ENCODE assay signal across 20 cellular contexts in the genomic region with DNA sequence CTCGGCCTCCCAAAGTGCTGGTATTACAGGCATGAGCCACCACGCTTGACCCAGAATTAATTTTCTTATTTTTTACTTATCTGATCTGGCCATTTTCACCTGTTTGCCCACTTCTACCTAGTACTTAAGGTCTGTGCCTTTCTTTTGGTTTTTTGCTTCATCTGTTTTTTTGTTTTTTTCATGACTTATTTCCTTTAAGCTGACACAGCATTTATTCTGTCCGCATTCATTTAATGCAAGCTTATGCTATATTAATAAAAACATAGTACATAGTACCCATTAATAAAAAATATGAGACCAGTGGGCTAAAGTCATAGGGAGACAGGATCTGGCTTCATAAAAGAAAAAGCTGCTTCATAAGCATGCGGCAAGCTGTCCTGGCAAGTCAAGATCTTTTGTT.
DNase-seq lines count a peak whose midpoint lies in the region; ATAC-seq, FAIRE-seq and TF ChIP-seq lines count a peak whose summit lies in the region.
"Had no signal": no experiment of that assay in that cellular context is flagged by ENCODE, and none has a peak within 500 bp of the region (broad histone marks: within the 10 kb centered on the region; RNA-seq: fewer than 3 reads in every experiment).

No MANE protein-coding gene starts in this region.

- H2BK20ac ChIP-seq in IMR-90 (ENCODE audit: low read depth, low read length) (no peak overlapping the region), H1 (ENCODE audit: low read length) (no peak overlapping the region)

- CTCF ChIA-PET in HepG2 (lab: Yijun Ruan, JAX; ENCODE audit: low intra/inter-chr PET ratio, low total read pairs) (no interaction called here), IMR-90 (lab: Yijun Ruan, JAX) (no interaction called here), H1 (lab: Charles Lee; ENCODE audit: partially characterized antibody) (interaction anchor here (1.8 kb wide), 1 partner anchor 56 kb away, joined by 5 read pairs; no protein-coding TSS in a partner anchor)

- no peak for TF ChIP-seq CTCF in HepG2 (CRISPR knock-in tag; IDR thresholded peaks at IDR 0.05)
- no peak for TF ChIP-seq CTCF in right lobe of liver (IDR thresholded peaks at IDR 0.05)
- no peak for TF ChIP-seq CTCF in IMR-90 (conservative IDR thresholded peaks at IDR 0.05; ENCODE audit: low read depth, low read length)
- no peak for TF ChIP-seq CTCF in H1 (IDR thresholded peaks at IDR 0.05; ENCODE audit: control extremely low read depth in 1 of 3, insufficient read depth in 1 of 3, low read depth in 1 of 3, low read length in 3 of 3)

- H3K4ac ChIP-seq in IMR-90 (ENCODE audit: low read depth, low read length) (no peak overlapping the region), H1 (replicated peaks; ENCODE audit: insufficient read length, low read depth, low read length) (no peak overlapping the region)

- H2BK12ac ChIP-seq in H1 (ENCODE audit: low read depth, low read length), result no peak overlapping the region

- no peak overlapping the region for H2AFZ ChIP-seq in HepG2 (ENCODE audit: low read length)
- H2AFZ ChIP-seq in IMR-90 (replicated peaks; ENCODE audit: low read length, poor library complexity), result no peak overlapping the region
- no peak overlapping the region for H2AFZ ChIP-seq in H1 (ENCODE audit: low read length)
- H2AFZ ChIP-seq: GM23338 had no signal

- no peak overlapping the region for H2AK9ac ChIP-seq in IMR-90 (replicated peaks; ENCODE audit: low read depth, low read length, poor library complexity)

- H4K20me1 ChIP-seq in HepG2 (ENCODE audit: insufficient read depth, low read length) (no peaks in the 10 kb centered on the region), IMR-90 (ENCODE audit: insufficient read depth, low read length) (peaks cover 8% of the 10 kb centered on the region; the same call in 1 of the 2 replicates), H1 (replicated peaks in 1 of 2; ENCODE audit: control insufficient read depth in 1 of 2, insufficient read depth in 2 of 2, low read length in 2 of 2) (no peaks in the 10 kb centered on the region)
- H4K20me1 ChIP-seq: BLaER1 had no signal

- in situ Hi-C loops in HepG2 (cut with HindIII; ENCODE audit: extremely low pct_ligation_motif_present, low pct_unique_long_range_greater_than_20kb), result no loop called here
- in situ Hi-C loops in IMR-90 (cut with MboI; ENCODE audit: low sequenced_read_pairs), result no loop called here

- ATAC-seq in HepG2, result no peak
- ATAC-seq in right lobe of liver, result no peak
- ATAC-seq in IMR-90 (ENCODE audit: low read depth), result no peak
- ATAC-seq in GM21423 (IDR thresholded peaks at IDR 0.05; ENCODE audit: unreplicated experiment), result no peak
- ATAC-seq: CD8-positive, alpha-beta T cell; GM12878; GM23338 had no signal

- H3K27ac ChIP-seq in HepG2 (ENCODE audit: extremely low read length, insufficient read depth, low read length) (no peak overlapping the region), right lobe of liver (no peak overlapping the region), IMR-90 (ENCODE audit: insufficient read depth, low read length) (no peak overlapping the region), H1 (ENCODE audit: low read depth, low read length) (no peak overlapping the region)
- H3K27ac ChIP-seq: BLaER1, C4-2B had no signal

- H3K4me1 ChIP-seq in HepG2 (ENCODE audit: insufficient read depth, low read length) (peaks cover 14% of the 10 kb centered on the region), right lobe of liver (no peaks in the 10 kb centered on the region), IMR-90 (ENCODE audit: control insufficient read depth, insufficient read depth, low read length) (no peaks in the 10 kb centered on the region; the same call in 1 of the 2 replicates), H1 (replicated peaks in 1 of 4; ENCODE audit: control insufficient read depth in 3 of 4, insufficient read depth in 4 of 4, low read length in 3 of 4) (peaks cover 0 to 2% (median 0%) of the 10 kb centered on the region in 4 experiments; a peak in 1 of 7 replicates)
- H3K4me1 ChIP-seq: BLaER1, Caco-2, HAP-1 had no signal

- FAIRE-seq in HepG2 (lab: Jason Lieb, UNC), result no peak
- FAIRE-seq in H1 (lab: Jason Lieb, UNC), result no peak
- FAIRE-seq: GM12878, GM19239, H54 had no signal

- H3K4me3 ChIP-seq in HepG2 (replicated peaks in 1 of 3; ENCODE audit: insufficient read depth in 1 of 3, low read depth in 2 of 3, low read length in 3 of 3) (no peak overlapping the region), right lobe of liver (no peak overlapping the region), IMR-90 (ENCODE audit: insufficient read depth, low read depth, low read length) (no peak overlapping the region), H1 (ENCODE audit: extremely low read depth in 1 of 4, insufficient read depth in 2 of 4, low read depth in 3 of 4, low read length in 4 of 4) (no peak overlapping the region)
- H3K4me3 ChIP-seq: BLaER1, GM12878, GM23338, HAP-1 had no signal

- H3K36me3 ChIP-seq in HepG2 (replicated peaks in 1 of 2; ENCODE audit: control insufficient read depth in 1 of 2, insufficient read depth in 2 of 2, low read length in 2 of 2), result peaks cover 10 to 25% of the 10 kb centered on the region in 2 experiments
- H3K36me3 ChIP-seq in right lobe of liver, result peaks cover 0 to 27% (median 6%) of the 10 kb centered on the region in 4 donors
- H3K36me3 ChIP-seq in IMR-90 (ENCODE audit: control insufficient read depth, insufficient read depth, low read length), result peaks cover 44% of the 10 kb centered on the region
- no peaks in the 10 kb centered on the region for H3K36me3 ChIP-seq in H1 (ENCODE audit: control insufficient read depth in 2 of 4, insufficient read depth in 4 of 4, low read length in 3 of 4)

- dilution Hi-C loops in IMR-90 (cut with HindIII; ENCODE audit: low sequenced_read_pairs, unreplicated experiment), result no loop called here

- POLR2A ChIA-PET in HepG2 (lab: Yijun Ruan, JAX), result no interaction called here
- POLR2A ChIA-PET in IMR-90 (lab: Charles Lee; ENCODE audit: unreplicated experiment), result no interaction called here
- POLR2A ChIA-PET in H1 (lab: Charles Lee; ENCODE audit: partially characterized antibody), result no interaction called here

- H3K56ac ChIP-seq in IMR-90 (ENCODE audit: extremely low read depth, insufficient read depth, low read length) (no peak overlapping the region), H1 (replicated peaks; ENCODE audit: insufficient read length, low read depth, low read length) (no peak overlapping the region)

- 97% methylated on average over 4 of the region's 4 CpGs for WGBS in HepG2 (ENCODE audit: low lambda C conversion rate)
- WGBS in right lobe of liver (ENCODE audit: insufficient coverage, low coverage, low lambda C conversion rate, missing lambda C conversion rate), result 98% methylated on average over 4 of the region's 4 CpGs
- WGBS in IMR-90 (ENCODE audit: extremely low coverage in 2 of 2, insufficient read length in 1 of 2), 2 experiments, result 100% methylated on average over 2 of the region's 4 CpGs; no CpG with 5 or more reads in 1 of the 2 experiments
- 93% methylated on average over 4 of the region's 4 CpGs; no CpG with 5 or more reads in 1 of the 2 experiments for WGBS in H1 (ENCODE audit: extremely low coverage in 1 of 2, insufficient coverage in 1 of 2, insufficient read length in 1 of 2, insufficient replicate concordance in 2 of 2, low coverage in 1 of 2, low lambda C conversion rate in 2 of 2, missing lambda C conversion rate in 1 of 2), 2 experiments

- H4K5ac ChIP-seq in IMR-90 (ENCODE audit: low read depth, low read length), result no peak overlapping the region
- no peak overlapping the region for H4K5ac ChIP-seq in H1 (ENCODE audit: insufficient read length, low read depth, low read length)

- H3K14ac ChIP-seq in IMR-90 (replicated peaks; ENCODE audit: low read depth, low read length), result no peak overlapping the region
- no peak overlapping the region for H3K14ac ChIP-seq in H1 (ENCODE audit: insufficient read length)

- TF ChIP-seq RAD21 in HepG2 (CRISPR knock-in tag; IDR thresholded peaks at IDR 0.05) (no peak), IMR-90 (IDR thresholded peaks at IDR 0.05; ENCODE audit: low read length) (no peak), H1 (IDR thresholded peaks at IDR 0.05 in 1 of 2, conservative IDR thresholded peaks at IDR 0.05 in 1 of 2; ENCODE audit: low read depth in 2 of 2, low read length in 2 of 2) (no peak)

- no peak for TF ChIP-seq POLR2A in HepG2 (IDR thresholded peaks at IDR 0.05; ENCODE audit: insufficient read depth in 1 of 2, low read depth in 2 of 2, low read length in 2 of 2)
- no peak for TF ChIP-seq POLR2A in right lobe of liver (IDR thresholded peaks at IDR 0.05)
- no peak for TF ChIP-seq POLR2A in IMR-90 (IDR thresholded peaks at IDR 0.05; ENCODE audit: low read depth, low read length)
- no peak for TF ChIP-seq POLR2A in H1 (IDR thresholded peaks at IDR 0.05; ENCODE audit: control extremely low read depth in 1 of 2, low read depth in 2 of 2, low read length in 2 of 2)

- H3K79me2 ChIP-seq in HepG2 (ENCODE audit: insufficient read depth, low read length), result no peaks in the 10 kb centered on the region
- no peaks in the 10 kb centered on the region for H3K79me2 ChIP-seq in H1 (ENCODE audit: control insufficient read depth in 1 of 2, insufficient read depth in 2 of 2, low read length in 2 of 2)

- TF ChIP-seq EP300 in HepG2 (IDR thresholded peaks at IDR 0.05; ENCODE audit: low read depth in 2 of 2, low read length in 2 of 2) (no peak), HepG2 (CRISPR knock-in tag; IDR thresholded peaks at IDR 0.05; ENCODE audit: borderline replicate concordance) (no peak), H1 (IDR thresholded peaks at IDR 0.05; ENCODE audit: borderline replicate concordance in 1 of 2, low read depth in 2 of 2, low read length in 2 of 2) (no peak)

- intact Hi-C loops in HepG2 (cut with micrococcal nuclease; ENCODE audit: unreplicated experiment) (no loop called here), right lobe of liver (cut with DNase I) (no loop called here), IMR-90 (cut with micrococcal nuclease) (no loop called here)

- no peaks in the 10 kb centered on the region for H3K9me3 ChIP-seq in HepG2 (ENCODE audit: low read length)
- no peaks in the 10 kb centered on the region for H3K9me3 ChIP-seq in right lobe of liver
- no peaks in the 10 kb centered on the region for H3K9me3 ChIP-seq in IMR-90 (ENCODE audit: control insufficient read depth, insufficient read depth, low read length)
- H3K9me3 ChIP-seq in H1 (ENCODE audit: insufficient read depth in 2 of 2, low read depth in 1 of 2, low read length in 1 of 2), result no peaks in the 10 kb centered on the region
- H3K9me3 ChIP-seq: BLaER1, Caco-2, HAP-1 had no signal

- H3K23me2 ChIP-seq in H1 (ENCODE audit: low read depth, low read length), result no peaks in the 10 kb centered on the region

- no peak overlapping the region for H2BK5ac ChIP-seq in IMR-90 (ENCODE audit: low read depth, low read length, poor library complexity, severe bottlenecking)
- H2BK5ac ChIP-seq in H1 (ENCODE audit: low read depth, low read length), result no peak overlapping the region

- H2BK120ac ChIP-seq in IMR-90 (ENCODE audit: low read depth, low read length) (no peak overlapping the region), H1 (replicated peaks; ENCODE audit: low read depth, low read length) (no peak overlapping the region)

- no peak overlapping the region for H3K23ac ChIP-seq in IMR-90 (ENCODE audit: low read depth, low read length)
- H3K23ac ChIP-seq in H1 (ENCODE audit: insufficient read length), result no peak overlapping the region

- H3K79me1 ChIP-seq in IMR-90 (ENCODE audit: low read depth in 1 of 2, low read length in 2 of 2), result peaks cover 23 to 54% of the 10 kb centered on the region in 2 experiments
- H3K79me1 ChIP-seq in H1 (ENCODE audit: low read depth, low read length), result no peaks in the 10 kb centered on the region

- DNase-seq in HepG2 (ENCODE audit: low spot score) (no peak), right lobe of liver (no peak), IMR-90 (no peak), H1 (ENCODE audit: low read depth in 1 of 2, low spot score in 2 of 2) (no peak), DMS153 (lab: John Stamatoyannopoulos, UW) (no peak)
- DNase-seq: Caco-2; CD4-positive, CD25-positive, alpha-beta regulatory T cell; DMS79; EL; GDM1; HFFc6 had no signal

- H2AK5ac ChIP-seq in IMR-90 (ENCODE audit: low read depth, low read length) (no peak overlapping the region), H1 (ENCODE audit: low read depth, low read length) (no peak overlapping the region)

- H3K4me2 ChIP-seq in HepG2 (ENCODE audit: low read depth, low read length), result no peak overlapping the region
- no peak overlapping the region for H3K4me2 ChIP-seq in IMR-90 (ENCODE audit: low read depth, low read length)
- no peak overlapping the region for H3K4me2 ChIP-seq in H1 (ENCODE audit: insufficient read depth in 1 of 2, low read depth in 2 of 2, low read length in 2 of 2)
- H3K4me2 ChIP-seq: BLaER1, GM23338 had no signal

- H4K8ac ChIP-seq in IMR-90 (ENCODE audit: low read depth in 2 of 2, low read length in 2 of 2) (no peak overlapping the region), H1 (ENCODE audit: extremely low read depth, insufficient read depth, low read length) (0 out of 2 replicates have a peak overlapping the region, but pooled peaks have one; percentile 62)

- no peak overlapping the region for H2BK15ac ChIP-seq in IMR-90 (ENCODE audit: low read depth, low read length)
- H2BK15ac ChIP-seq in H1 (ENCODE audit: low read length), result no peak overlapping the region

- H3K9me1 ChIP-seq in IMR-90 (ENCODE audit: insufficient read depth, low read length), result peaks cover 14% of the 10 kb centered on the region; the same call in 1 of the 2 replicates

- H3K18ac ChIP-seq in IMR-90 (ENCODE audit: low read depth, low read length), result no peak overlapping the region
- no peak overlapping the region for H3K18ac ChIP-seq in H1 (ENCODE audit: extremely low read depth, low read length)

- no peaks in the 10 kb centered on the region for H3K27me3 ChIP-seq in HepG2 (ENCODE audit: control insufficient read depth in 1 of 2, insufficient read depth in 2 of 2, low read length in 2 of 2)
- no peaks in the 10 kb centered on the region for H3K27me3 ChIP-seq in right lobe of liver
- H3K27me3 ChIP-seq in IMR-90 (ENCODE audit: control insufficient read depth, insufficient read depth, low read length), result no peaks in the 10 kb centered on the region
- H3K27me3 ChIP-seq in H1 (replicated peaks in 1 of 4; ENCODE audit: control insufficient read depth in 3 of 4, extremely low read depth in 1 of 4, insufficient read depth in 3 of 4, low read length in 3 of 4), result peaks cover 0 to 1% (median 0%) of the 10 kb centered on the region in 4 experiments; a peak in 1 of 7 replicates
- H3K27me3 ChIP-seq: BLaER1 had no signal

- H4K91ac ChIP-seq in IMR-90 (ENCODE audit: insufficient read depth, low read depth, low read length) (no peak overlapping the region), H1 (replicated peaks; ENCODE audit: insufficient read length, low read length) (no peak overlapping the region)

- no peak overlapping the region for H3K9ac ChIP-seq in HepG2 (ENCODE audit: insufficient read depth, low read depth, low read length)
- no peak overlapping the region for H3K9ac ChIP-seq in IMR-90 (ENCODE audit: low read depth, low read length)
- no peak overlapping the region for H3K9ac ChIP-seq in H1 (replicated peaks in 1 of 4; ENCODE audit: extremely low read depth in 1 of 4, low read depth in 3 of 4, low read length in 3 of 4)
- H3K9ac ChIP-seq: BLaER1 had no signal

- BruUV-seq in HepG2 (replicated peaks; lab: Mats Ljungman, UMichigan) (no TSS peak), IMR-90 (replicated peaks; lab: Mats Ljungman, UMichigan) (no TSS peak)

Comparison
In these comparisons a context has a peak if more than half of its experiments do, and no peak if none do; other contexts are left out.
1. Of the 41 proteins assayed by ChIP-seq in both HepG2 and H1: peak only in HepG2: none; only in H1: none; in both: MAFK; in neither: 40.